Comparison of ENCODE assay signal across 11 cellular contexts in the genomic region with DNA sequence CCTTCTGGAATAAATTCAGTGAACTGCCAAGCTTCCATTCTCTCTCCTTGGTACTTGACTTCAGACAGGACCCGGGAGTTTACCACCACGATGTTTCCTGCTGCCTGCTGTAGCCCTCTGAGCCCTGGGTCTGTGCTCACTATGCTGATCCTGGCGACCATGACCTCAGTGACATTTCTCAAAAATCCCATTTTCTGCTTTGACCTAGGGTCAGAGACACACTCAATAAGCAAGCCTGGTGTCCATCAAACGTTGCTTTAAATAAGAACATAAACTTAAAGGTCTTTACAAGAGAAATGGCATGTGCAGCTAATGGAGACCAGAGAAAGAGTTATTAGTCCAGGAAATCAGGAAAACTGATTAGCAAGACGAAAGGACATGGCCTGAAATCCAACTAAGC.
A peak's percentile ranks its signal among the peaks of the same experiment; 100 is the strongest.
DNase-seq lines count a peak whose midpoint lies in the region; ATAC-seq, FAIRE-seq and TF ChIP-seq lines count a peak whose summit lies in the region.
"Had no signal": no experiment of that assay in that cellular context is flagged by ENCODE, and none has a peak within 500 bp of the region (broad histone marks: within the 10 kb centered on the region; RNA-seq: fewer than 3 reads in every experiment).

No MANE protein-coding gene starts in this region.

- H3K4me2 ChIP-seq in HepG2 (ENCODE audit: low read depth, low read length) = peak overlapping the region; percentile 51

- BruUV-seq in HepG2 (replicated peaks; lab: Mats Ljungman, UMichigan) = no TSS peak

- no peak overlapping the region for H3K9ac ChIP-seq in HepG2 (ENCODE audit: insufficient read depth, low read depth, low read length)

- H3K27ac Mint-ChIP-seq in nephron = peak overlapping the region in 2 of 3 experiments; percentile 57 to 65
- H3K27ac Mint-ChIP-seq: naive thymus-derived CD4-positive, alpha-beta T cell; stimulated activated naive B cell treated with anti-CD40 and anti-IgM and Interleukin-4, amounts not matched to agents 10 μg/mL and 1 μg/mL and 100 μg/mL, for 72 hours had no signal

- H3K4me1 Mint-ChIP-seq in nephron = peaks cover 52% of the 10 kb centered on the region
- H3K4me1 Mint-ChIP-seq: naive thymus-derived CD4-positive, alpha-beta T cell had no signal

- H3K36me3 Mint-ChIP-seq in nephron (ENCODE audit: low read depth) = no peaks in the 10 kb centered on the region
- H3K36me3 Mint-ChIP-seq: naive thymus-derived CD4-positive, alpha-beta T cell; stimulated activated naive B cell treated with anti-CD40 and anti-IgM and Interleukin-4, amounts not matched to agents 10 μg/mL and 1 μg/mL and 100 μg/mL, for 72 hours had no signal

- peaks cover 10% of the 10 kb centered on the region for H3K27me3 Mint-ChIP-seq in nephron (ENCODE audit: low read depth)

- H4K20me1 ChIP-seq in HepG2 (ENCODE audit: insufficient read depth, low read length) = no peaks in the 10 kb centered on the region

- H3K4me3 ChIP-seq in HepG2 (replicated peaks in 1 of 3; ENCODE audit: insufficient read depth in 1 of 3, low read depth in 2 of 3, low read length in 3 of 3) (no peak overlapping the region), right lobe of liver (no peak overlapping the region), coronary artery (no peak overlapping the region), aorta (ENCODE audit: low read length in 2 of 2) (no peak overlapping the region)

- H3K4me1 ChIP-seq in HepG2 (ENCODE audit: insufficient read depth, low read length) (peaks cover 32% of the 10 kb centered on the region), right lobe of liver (no peaks in the 10 kb centered on the region), aorta (ENCODE audit: control insufficient read depth in 1 of 2, insufficient read depth in 2 of 2, low read length in 2 of 2) (no peaks in the 10 kb centered on the region)

- no peak for TF ChIP-seq EP300 in HepG2 (IDR thresholded peaks at IDR 0.05; ENCODE audit: low read depth in 2 of 2, low read length in 2 of 2)
- no peak for TF ChIP-seq EP300 in HepG2 (CRISPR knock-in tag; IDR thresholded peaks at IDR 0.05; ENCODE audit: borderline replicate concordance)

- peak; percentile 13; the same call in 1 of the 3 replicates for ATAC-seq in HepG2
- no peak for ATAC-seq in right lobe of liver
- ATAC-seq in aorta (ENCODE audit: low FRiP score) = no peak
- no peak for ATAC-seq in left colon
- ATAC-seq: naive thymus-derived CD4-positive, alpha-beta T cell; stimulated activated naive B cell treated with anti-CD40 and anti-IgM and Interleukin-4, amounts not matched to agents 10 μg/mL and 1 μg/mL and 100 μg/mL, for 72 hours had no signal

- H3K27ac ChIP-seq in HepG2 (ENCODE audit: extremely low read length, insufficient read depth, low read length) (peak overlapping the region; percentile 9), right lobe of liver (peak overlapping the region in 1 of 3 donors; percentile 13), coronary artery (peak overlapping the region; percentile 11 to 65), aorta (ENCODE audit: low read depth in 1 of 2, low read length in 2 of 2) (peak overlapping the region; percentile 16 to 92)

- no peak overlapping the region for H3K4me3 Mint-ChIP-seq in nephron
- H3K4me3 Mint-ChIP-seq: naive thymus-derived CD4-positive, alpha-beta T cell; stimulated activated naive B cell treated with anti-CD40 and anti-IgM and Interleukin-4, amounts not matched to agents 10 μg/mL and 1 μg/mL and 100 μg/mL, for 72 hours had no signal

- WGBS in HepG2 (ENCODE audit: low lambda C conversion rate) = 7% methylated on average over 5 of the region's 5 CpGs
- WGBS in right lobe of liver (ENCODE audit: insufficient coverage, low coverage, low lambda C conversion rate, missing lambda C conversion rate) = 30% methylated on average over 5 of the region's 5 CpGs
- WGBS in aorta, 2 donors = 54 to 61% methylated on average over 5 of the region's 5 CpGs

- CTCF ChIA-PET in HepG2 (lab: Yijun Ruan, JAX; ENCODE audit: low intra/inter-chr PET ratio, low total read pairs) = interaction anchor here (0.6 kb wide), 1 partner anchor 388 kb away, joined by 3 read pairs; no protein-coding TSS in a partner anchor

- POLR2A ChIA-PET in HepG2 (lab: Yijun Ruan, JAX) = interaction anchor here (1.9 kb wide), 1 partner anchor 78 kb away, joined by 8 read pairs; no protein-coding TSS in a partner anchor

- in situ Hi-C loops in HepG2 (cut with HindIII; ENCODE audit: extremely low pct_ligation_motif_present, low pct_unique_long_range_greater_than_20kb) = no loop called here

- TF ChIP-seq CTCF in HepG2 (CRISPR knock-in tag; IDR thresholded peaks at IDR 0.05) (no peak), right lobe of liver (IDR thresholded peaks at IDR 0.05) (no peak), coronary artery (IDR thresholded peaks at IDR 0.05) (no peak), nephron (IDR thresholded peaks at IDR 0.05; ENCODE audit: unreplicated experiment in 3 of 3) (no peak)

- no peaks in the 10 kb centered on the region for H3K9me3 Mint-ChIP-seq in nephron
- H3K9me3 Mint-ChIP-seq: stimulated activated naive B cell treated with anti-CD40 and anti-IgM and Interleukin-4, amounts not matched to agents 10 μg/mL and 1 μg/mL and 100 μg/mL, for 72 hours had no signal

- intact Hi-C loops in HepG2 (cut with micrococcal nuclease; ENCODE audit: unreplicated experiment) = no loop called here
- intact Hi-C loops in right lobe of liver (cut with DNase I) = no loop called here
- intact Hi-C loops in aorta (cut with DNase I) = loop anchor here in 1 of 2 donors (5.0 kb wide), 2 partner anchors 508 to 618 kb away; partner anchors contain the start of gene SULF2
- intact Hi-C loops in posterior vena cava (cut with DNase I) = loop anchor here in 1 of 2 donors (10.0 kb wide), 2 partner anchors 510 to 610 kb away; partner anchors contain the start of gene SULF2
- intact Hi-C loops in left colon (cut with DNase I, micrococcal nuclease) = no loop called here

- no peak overlapping the region for H2AFZ ChIP-seq in HepG2 (ENCODE audit: low read length)

- H3K79me2 ChIP-seq in HepG2 (ENCODE audit: insufficient read depth, low read length) = no peaks in the 10 kb centered on the region

- no peak for FAIRE-seq in HepG2 (lab: Jason Lieb, UNC)

- no peak for DNase-seq in HepG2 (ENCODE audit: low spot score)
- DNase-seq in right lobe of liver = no peak
- no peak for DNase-seq in coronary artery (ENCODE audit: low spot score)
- DNase-seq in aorta = no peak
- no peak for DNase-seq in posterior vena cava (ENCODE audit: low spot score)
- no peak for DNase-seq in left colon
- no peak for DNase-seq in NCI-H345 treated with DMSO at 0.1 percent for 48 hours (lab: John Stamatoyannopoulos, UW; ENCODE audit: unreplicated experiment)
- DNase-seq: activated naive CD4-positive, alpha-beta T cell; naive thymus-derived CD4-positive, alpha-beta T cell; stimulated activated naive B cell treated with anti-CD40 and anti-IgM and Interleukin-4, amounts not matched to agents 10 μg/mL and 1 μg/mL and 100 μg/mL, for 72 hours had no signal

- TF ChIP-seq POLR2A in HepG2 (IDR thresholded peaks at IDR 0.05; ENCODE audit: insufficient read depth in 1 of 2, low read depth in 2 of 2, low read length in 2 of 2) (no peak), right lobe of liver (IDR thresholded peaks at IDR 0.05) (no peak)

- no peak for TF ChIP-seq RAD21 in HepG2 (CRISPR knock-in tag; IDR thresholded peaks at IDR 0.05)

- H3K9me3 ChIP-seq in HepG2 (ENCODE audit: low read length) = no peaks in the 10 kb centered on the region
- H3K9me3 ChIP-seq in right lobe of liver = no peaks in the 10 kb centered on the region
- no peaks in the 10 kb centered on the region for H3K9me3 ChIP-seq in aorta (ENCODE audit: control insufficient read depth, low read length)

- H3K27me3 ChIP-seq in HepG2 (ENCODE audit: control insufficient read depth in 1 of 2, insufficient read depth in 2 of 2, low read length in 2 of 2) (peaks cover 0 to 5% of the 10 kb centered on the region in 2 experiments; a peak in 1 of 5 replicates), right lobe of liver (no peaks in the 10 kb centered on the region), aorta (ENCODE audit: control insufficient read depth in 1 of 2, insufficient read depth in 2 of 2, low read length in 1 of 2) (no peaks in the 10 kb centered on the region)

- H3K36me3 ChIP-seq in HepG2 (replicated peaks in 1 of 2; ENCODE audit: control insufficient read depth in 1 of 2, insufficient read depth in 2 of 2, low read length in 2 of 2) (no peaks in the 10 kb centered on the region), right lobe of liver (no peaks in the 10 kb centered on the region), aorta (ENCODE audit: control insufficient read depth in 1 of 2, insufficient read depth in 2 of 2, low read length in 1 of 2) (no peaks in the 10 kb centered on the region)

TF ChIP-seq in HepG2, 621 proteins besides CTCF, POLR2A, EP300 and RAD21 (continues in another document):
- TF ChIP-seq ZNF280B (CRISPR knock-in tag; IDR thresholded peaks at IDR 0.05; ENCODE audit: borderline replicate concordance) = no peak
- TF ChIP-seq NR2F6 (IDR thresholded peaks at IDR 0.05) = no peak
- TF ChIP-seq NR2F6 (CRISPR knock-in tag; IDR thresholded peaks at IDR 0.05) = 0 out of 2 replicates have a peak, but pooled peaks have one; percentile 7
- peak; percentile 40; the same call in 1 of the 2 replicates for TF ChIP-seq CHD4 (IDR thresholded peaks at IDR 0.05; ENCODE audit: borderline replicate concordance, low read length)
- no peak for TF ChIP-seq ZBTB42 (CRISPR knock-in tag; IDR thresholded peaks at IDR 0.05)
- TF ChIP-seq SALL1 (CRISPR knock-in tag; IDR thresholded peaks at IDR 0.05) = no peak
